ENCODE assay signal across 1 cellular context in genomic region chr1:32321712-32322291, GRCh38.
TF ChIP-seq lines count a peak whose summit lies in the region.

No MANE protein-coding gene starts in this region.

TF ChIP-seq in HepG2, 621 proteins besides CTCF, POLR2A, EP300 and RAD21 (continued from another document and continues in another):
- TF ChIP-seq ZNF281 (CRISPR knock-in tag; IDR thresholded peaks at IDR 0.05; ENCODE audit: borderline replicate concordance) (no peak), CBFB (CRISPR knock-in tag; IDR thresholded peaks at IDR 0.05) (no peak), MTF2 (CRISPR knock-in tag; IDR thresholded peaks at IDR 0.05; ENCODE audit: borderline replicate concordance) (no peak), HNF4A (CRISPR knock-in tag; IDR thresholded peaks at IDR 0.05) (peak; percentile 96), RFXAP (CRISPR knock-in tag; IDR thresholded peaks at IDR 0.05; ENCODE audit: borderline replicate concordance) (peak; percentile 50; the same call in 1 of the 2 replicates), RBAK (CRISPR knock-in tag; IDR thresholded peaks at IDR 0.05) (0 out of 2 replicates have a peak, but pooled peaks have one; percentile 30), SALL1 (CRISPR knock-in tag; IDR thresholded peaks at IDR 0.05) (peak; percentile 92), POGK (CRISPR knock-in tag; conservative IDR thresholded peaks at IDR 0.05) (no peak), SRF (IDR thresholded peaks at IDR 0.05; ENCODE audit: low read depth, low read length) (no peak), DNMT1 (CRISPR knock-in tag; IDR thresholded peaks at IDR 0.05) (no peak), ZBTB38 (CRISPR knock-in tag; IDR thresholded peaks at IDR 0.05) (peak; percentile 44; the same call in 1 of the 2 replicates), ATAD3A (CRISPR knock-in tag; IDR thresholded peaks at IDR 0.05) (no peak), ARNT2 (CRISPR knock-in tag; IDR thresholded peaks at IDR 0.05; ENCODE audit: low read depth) (no peak), ZNF746 (CRISPR knock-in tag; IDR thresholded peaks at IDR 0.05) (peak; percentile 42; the same call in 1 of the 2 replicates), ASH2L (IDR thresholded peaks at IDR 0.05; ENCODE audit: insufficient read length, low read depth, low read length) (peak; percentile 74), ATF4 (CRISPR knock-in tag; IDR thresholded peaks at IDR 0.05) (0 out of 4 replicates have a peak, but pooled peaks of 1 of the 2 experiments have one; percentile 35), ZNF343 (CRISPR knock-in tag; IDR thresholded peaks at IDR 0.05) (no peak), ZNF605 (CRISPR knock-in tag; IDR thresholded peaks at IDR 0.05) (peak; percentile 52; the same call in 1 of the 2 replicates), ZMYM4 (CRISPR knock-in tag; IDR thresholded peaks at IDR 0.05) (no peak; the same call in 1 of the 2 replicates), CREB1 (IDR thresholded peaks at IDR 0.05) (no peak), CREB1 (CRISPR knock-in tag; IDR thresholded peaks at IDR 0.05) (peak; percentile 85), PRDM15 (CRISPR knock-in tag; IDR thresholded peaks at IDR 0.05) (no peak), ZNF296 (CRISPR knock-in tag; conservative IDR thresholded peaks at IDR 0.05) (no peak), ZNF441 (CRISPR knock-in tag; IDR thresholded peaks at IDR 0.05; ENCODE audit: borderline replicate concordance) (no peak), POLR2AphosphoS5 (IDR thresholded peaks at IDR 0.05; ENCODE audit: low read depth, low read length) (no peak), CBX1 (IDR thresholded peaks at IDR 0.05; ENCODE audit: low read depth) (no peak), NCOA1 (CRISPR knock-in tag; IDR thresholded peaks at IDR 0.05) (no peak), ZNF44 (CRISPR knock-in tag; IDR thresholded peaks at IDR 0.05) (no peak), THRA (CRISPR knock-in tag; IDR thresholded peaks at IDR 0.05; ENCODE audit: borderline replicate concordance) (peak; percentile 55; the same call in 1 of the 2 replicates), PTBP1 (IDR thresholded peaks at IDR 0.05; ENCODE audit: low read depth, low read length, poor library complexity, severe bottlenecking) (no peak), FOXK2 (IDR thresholded peaks at IDR 0.05) (no peak), ZNF333 (CRISPR knock-in tag; IDR thresholded peaks at IDR 0.05; ENCODE audit: borderline replicate concordance) (no peak), ZMAT5 (CRISPR knock-in tag; IDR thresholded peaks at IDR 0.05; ENCODE audit: borderline replicate concordance, low read depth) (no peak), JUN (CRISPR knock-in tag; IDR thresholded peaks at IDR 0.05) (no peak), HDAC6 (IDR thresholded peaks at IDR 0.05; ENCODE audit: low read depth, low read length) (no peak), KAT2B (IDR thresholded peaks at IDR 0.05; ENCODE audit: borderline replicate concordance, low read depth, low read length) (no peak), HNRNPUL1 (IDR thresholded peaks at IDR 0.05; ENCODE audit: low read depth, low read length) (no peak), YEATS4 (CRISPR knock-in tag; IDR thresholded peaks at IDR 0.05; ENCODE audit: borderline replicate concordance) (no peak), SNAPC2 (CRISPR knock-in tag; IDR thresholded peaks at IDR 0.05) (0 out of 2 replicates have a peak, but pooled peaks have one; percentile 58), CENPBD1 (CRISPR knock-in tag; IDR thresholded peaks at IDR 0.05; ENCODE audit: borderline replicate concordance, low read depth) (no peak), MAFK (conservative IDR thresholded peaks at IDR 0.05 in 1 of 2, IDR thresholded peaks at IDR 0.05 in 1 of 2; ENCODE audit: low read length in 2 of 2) (no peak), ZNF768 (CRISPR knock-in tag; IDR thresholded peaks at IDR 0.05) (peak; percentile 96), ZFP1 (CRISPR knock-in tag; IDR thresholded peaks at IDR 0.05) (no peak), CC2D1A (CRISPR knock-in tag; IDR thresholded peaks at IDR 0.05) (no peak), ZNF629 (CRISPR knock-in tag; conservative IDR thresholded peaks at IDR 0.05) (0 out of 2 replicates have a peak, but pooled peaks have one; percentile 20), ERF (CRISPR knock-in tag; IDR thresholded peaks at IDR 0.05) (peak; percentile 82), PLSCR1 (CRISPR knock-in tag; IDR thresholded peaks at IDR 0.05; ENCODE audit: borderline replicate concordance) (no peak), ZFX (CRISPR knock-in tag; IDR thresholded peaks at IDR 0.05; ENCODE audit: low read depth) (peak; percentile 57), HMG20A (CRISPR knock-in tag; IDR thresholded peaks at IDR 0.05; ENCODE audit: borderline replicate concordance) (peak; percentile 84), SOX5 (CRISPR knock-in tag; IDR thresholded peaks at IDR 0.05; ENCODE audit: borderline replicate concordance) (peak; percentile 62), CCAR2 (optimal IDR thresholded peaks at IDR 0.05; ENCODE audit: low read depth, low read length) (no peak), ZNF33B (CRISPR knock-in tag; IDR thresholded peaks at IDR 0.05) (no peak), SRSF1 (optimal IDR thresholded peaks at IDR 0.05; ENCODE audit: low read depth, low read length) (no peak), RFX3 (CRISPR knock-in tag; IDR thresholded peaks at IDR 0.05) (no peak), ZBTB46 (CRISPR knock-in tag; IDR thresholded peaks at IDR 0.05; ENCODE audit: borderline replicate concordance) (no peak), RARG (CRISPR knock-in tag; IDR thresholded peaks at IDR 0.05; ENCODE audit: low read depth) (no peak), JUNB (CRISPR knock-in tag; IDR thresholded peaks at IDR 0.05; ENCODE audit: borderline replicate concordance) (no peak), ZNF12 (CRISPR knock-in tag; IDR thresholded peaks at IDR 0.05) (no peak), ZSCAN21 (CRISPR knock-in tag; IDR thresholded peaks at IDR 0.05; ENCODE audit: borderline replicate concordance) (no peak), ZNF282 (IDR thresholded peaks at IDR 0.05; ENCODE audit: partially characterized antibody) (no peak), SAFB2 (CRISPR knock-in tag; IDR thresholded peaks at IDR 0.05; ENCODE audit: borderline replicate concordance, low read depth) (no peak; the same call in 1 of the 2 replicates), AKAP8 (CRISPR knock-in tag; IDR thresholded peaks at IDR 0.05) (no peak), ZMAT3 (CRISPR knock-in tag; conservative IDR thresholded peaks at IDR 0.05) (0 out of 2 replicates have a peak, but pooled peaks have one; percentile 25)
